Comparison of ENCODE assay signal across 8 cellular contexts in genomic region chr4:37976991-37977470, GRCh38. TPM values are rescaled to one million over a fixed set of nuclear protein-coding genes. Genes with fewer than 3 reads are reported as not detected.
DNase-seq lines count a peak whose midpoint lies in the region; ATAC-seq, FAIRE-seq and TF ChIP-seq lines count a peak whose summit lies in the region.

No MANE protein-coding gene starts in this region.

- H3K36me3 Mint-ChIP-seq in T-cell, result no peaks in the 10 kb centered on the region

- H3K4me1 Mint-ChIP-seq in T-cell, result peaks cover 12 to 37% (median 32%) of the 10 kb centered on the region in 3 donors

- H3K27me3 Mint-ChIP-seq in T-cell, result no peaks in the 10 kb centered on the region

- peak overlapping the region; percentile 78 for H3K9ac ChIP-seq in Loucy (ENCODE audit: low read depth, low read length, poor library complexity, severe bottlenecking)

- H3K4me2 ChIP-seq in Loucy (ENCODE audit: low read depth, low read length, poor library complexity, severe bottlenecking), result peak overlapping the region; percentile 59

- 1 to 13% (median 5%) methylated on average over 6 to 47 of the region's 50 CpGs for WGBS in adrenal gland, 4 donors
- WGBS in aorta, 2 donors, result 1 to 2% methylated on average over 27 to 50 of the region's 50 CpGs

- TF ChIP-seq POLR2A in H54 (IDR thresholded peaks at IDR 0.05; ENCODE audit: low read depth, low read length), result no peak
- TF ChIP-seq POLR2A in adrenal gland (IDR thresholded peaks at IDR 0.05), result no peak

- H3K79me2 ChIP-seq in Loucy (ENCODE audit: insufficient read depth, low read length), result peaks cover 30% of the 10 kb centered on the region

- peak overlapping the region; percentile 77 for H3K4me3 ChIP-seq in Loucy (ENCODE audit: low read length, poor library complexity, severe bottlenecking)
- H3K4me3 ChIP-seq in adrenal gland, result peak overlapping the region in 2 of 4 donors; percentile 66 to 83
- peak overlapping the region; percentile 94 for H3K4me3 ChIP-seq in left ventricle myocardium inferior
- H3K4me3 ChIP-seq in aorta (ENCODE audit: low read length in 2 of 2), result peak overlapping the region; percentile 61 to 91

- TF ChIP-seq CTCF in Loucy (conservative IDR thresholded peaks at IDR 0.05; ENCODE audit: low read length) (no peak), adrenal gland (IDR thresholded peaks at IDR 0.05) (no peak), left ventricle myocardium inferior (IDR thresholded peaks at IDR 0.05; ENCODE audit: borderline replicate concordance) (no peak)

- H3K9me2 ChIP-seq in Loucy (replicated peaks; ENCODE audit: low read depth, low read length), result no peaks in the 10 kb centered on the region

- peak; percentile 51 for DNase-seq in GF-D8 (lab: John Stamatoyannopoulos, UW)
- DNase-seq in H54 (ENCODE audit: insufficient read length, low spot score), result peak; percentile 52
- DNase-seq in T-cell, result peak; percentile 37 to 82 (median 72)
- DNase-seq in adrenal gland, result peak; percentile 62 to 75 (median 70)
- peak; percentile 84 for DNase-seq in left ventricle myocardium inferior
- peak; percentile 30 for DNase-seq in putamen (ENCODE audit: low spot score)
- peak; percentile 92 to 96 for DNase-seq in aorta

- POLR2A ChIA-PET in T-cell (lab: Charles Lee), result interaction anchor here in 1 of 2 donors (0.6 kb wide), 1 partner anchor 173 kb away, joined by 4 read pairs; no protein-coding TSS in a partner anchor

- H3K27ac Mint-ChIP-seq in T-cell, result peak overlapping the region; percentile 74 to 75

- H3K27ac ChIP-seq in adrenal gland (peak overlapping the region in 4 of 5 donors; percentile 51 to 97 (median 88)), left ventricle myocardium inferior (replicated peaks) (peak overlapping the region; percentile 98), aorta (ENCODE audit: low read depth in 1 of 2, low read length in 2 of 2) (peak overlapping the region; percentile 96 to 97)

- CTCF ChIA-PET in T-cell (lab: Charles Lee), result interaction anchor here (0.6 to 0.9 kb wide), 5 partner anchors 69 to 523 kb away, joined by 3 to 4 read pairs (median 3); a partner anchor contains a TSS

- no peaks in the 10 kb centered on the region for H3K9me3 Mint-ChIP-seq in T-cell

- peaks cover 7% of the 10 kb centered on the region; the same call in 1 of the 2 replicates for H3F3A ChIP-seq in Loucy (ENCODE audit: low read depth)

- H3K27me3 ChIP-seq in Loucy (ENCODE audit: insufficient read depth, low read length, poor library complexity, severe bottlenecking) (no peaks in the 10 kb centered on the region), adrenal gland (no peaks in the 10 kb centered on the region), left ventricle myocardium inferior (ENCODE audit: low read depth) (no peaks in the 10 kb centered on the region), aorta (ENCODE audit: control insufficient read depth in 1 of 2, insufficient read depth in 2 of 2, low read length in 1 of 2) (no peaks in the 10 kb centered on the region)

- H3K9me3 ChIP-seq in Loucy (ENCODE audit: insufficient read depth, low read depth, low read length), result no peaks in the 10 kb centered on the region
- H3K9me3 ChIP-seq in adrenal gland (replicated peaks in 1 of 3), result no peaks in the 10 kb centered on the region
- H3K9me3 ChIP-seq in left ventricle myocardium inferior (replicated peaks), result no peaks in the 10 kb centered on the region
- H3K9me3 ChIP-seq in aorta (ENCODE audit: control insufficient read depth, low read length), result no peaks in the 10 kb centered on the region

- intact Hi-C loops in adrenal gland (cut with DNase I) (no loop called here), left ventricle myocardium inferior (cut with micrococcal nuclease) (loop anchor here (10.0 kb wide), 1 partner anchor 58 kb away; no protein-coding TSS in a partner anchor), aorta (cut with DNase I) (loop anchor here (5.0 kb wide), 4 partner anchors 35 to 150 kb away; partner anchors contain the start of genes PGM2 (in 2 of the 2) and TBC1D1 (in 1 of the 2))

- peak overlapping the region; percentile 61 for H2AFZ ChIP-seq in Loucy (ENCODE audit: low read length)

- FAIRE-seq in H54 (lab: Jason Lieb, UNC), result no peak

- H3K36me3 ChIP-seq in Loucy (ENCODE audit: insufficient read depth, low read length) (no peaks in the 10 kb centered on the region), adrenal gland (replicated peaks in 1 of 2) (no peaks in the 10 kb centered on the region), left ventricle myocardium inferior (no peaks in the 10 kb centered on the region), aorta (ENCODE audit: control insufficient read depth in 1 of 2, insufficient read depth in 2 of 2, low read length in 1 of 2) (no peaks in the 10 kb centered on the region)

- ATAC-seq in T-cell (replicated peaks in 1 of 4) (peak; percentile 87 to 90 (median 88)), aorta (ENCODE audit: low FRiP score) (peak; percentile 89)

- H3K4me1 ChIP-seq in Loucy (ENCODE audit: insufficient read depth, low read length, poor library complexity, severe bottlenecking) (peaks cover 20% of the 10 kb centered on the region), adrenal gland (replicated peaks in 1 of 2) (peaks cover 0 to 13% of the 10 kb centered on the region in 2 donors), left ventricle myocardium inferior (peaks cover 61% of the 10 kb centered on the region), aorta (ENCODE audit: control insufficient read depth in 1 of 2, insufficient read depth in 2 of 2, low read length in 2 of 2) (peaks cover 5 to 6% of the 10 kb centered on the region in 2 donors)

- peaks cover 7% of the 10 kb centered on the region for H4K20me1 ChIP-seq in Loucy (ENCODE audit: insufficient read depth, low read length, poor library complexity, severe bottlenecking)

- H3K4me3 Mint-ChIP-seq in T-cell, result peak overlapping the region; percentile 74 to 84 (median 74)

RNA-seq across cellular contexts. Expression of gene PTTG2, which starts 16.8 kb away (rescaled TPM):
- total RNA-seq in T-cell (1 to 10 TPM; 1.4 to 2.3 (median 1.7) TPM), adrenal gland (1 to 10 TPM in 1 of 8 donors, under 1 TPM in 2, not detected in 5; 0.32 to 1.2 (median 0.34) TPM), left ventricle myocardium inferior (0.58 TPM), aorta (1 to 10 TPM; 4.1 to 5.9 TPM)
- polyA plus RNA-seq in adrenal gland (under 1 TPM in 1 of 3 donors, not detected in 2; 0.13 TPM), aorta (under 1 TPM in 1 of 2 donors, not detected in 1; 0.79 TPM)

Comparison
In these comparisons a context has a peak if more than half of its experiments do, and no peak if none do; other contexts are left out.
1. DNase-seq: peak in every context shown above with its lines; median percentile 94 in aorta; 84 in left ventricle myocardium inferior; 72 in T-cell; 70 in adrenal gland; 52 in H54; 51 in GF-D8; 30 in putamen.
2. intact Hi-C loops: an anchor here in left ventricle myocardium inferior (10.0 kb wide) and aorta (5.0 kb wide); none called in adrenal gland.